17 cellular contexts compared by ENCODE assay signal in the genomic region with DNA sequence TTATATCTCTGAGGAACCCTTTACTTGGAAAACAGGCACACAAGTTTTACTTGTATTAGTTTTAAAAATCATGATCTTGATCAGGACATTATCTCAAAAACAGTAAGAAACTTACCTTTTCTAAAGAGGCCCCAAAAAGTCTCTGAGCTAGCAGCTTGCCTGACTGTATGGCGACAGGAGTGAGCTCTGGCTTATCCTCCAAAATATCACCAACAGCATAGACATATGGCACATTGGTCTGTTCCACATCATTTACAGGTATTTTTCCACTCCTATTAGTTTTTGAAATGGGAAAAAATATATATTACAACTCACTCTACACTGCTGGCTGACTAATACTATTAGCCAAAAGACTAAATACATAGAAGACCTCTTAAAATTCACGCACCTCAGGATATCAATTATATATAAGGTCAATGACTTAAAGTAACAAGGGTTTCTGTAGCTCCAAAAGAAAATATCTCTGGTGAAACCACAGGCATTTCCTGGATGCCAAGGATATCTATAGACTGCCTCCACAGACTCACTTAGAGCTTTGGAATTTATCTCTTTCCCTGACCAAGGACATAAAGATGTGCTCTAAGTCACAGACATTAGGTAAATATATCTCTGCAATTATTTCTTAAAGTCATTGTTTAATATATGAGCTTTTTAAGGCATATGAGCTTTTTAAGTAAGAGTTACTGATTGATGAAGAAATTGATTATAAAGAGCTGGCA. TPM values are rescaled to one million over a fixed set of nuclear protein-coding genes. Genes with fewer than 3 reads are reported as not detected.
DNase-seq lines count a peak whose midpoint lies in the region; ATAC-seq and TF ChIP-seq lines count a peak whose summit lies in the region.
"Had no signal": no experiment of that assay in that cellular context is flagged by ENCODE, and none has a peak within 500 bp of the region (broad histone marks: within the 10 kb centered on the region; RNA-seq: fewer than 3 reads in every experiment).

No MANE protein-coding gene starts in this region.

- H3K4me3 ChIP-seq in RWPE2 (ENCODE audit: severe bottlenecking) (no peak overlapping the region), osteoblast (ENCODE audit: insufficient read depth, low read length) (peak overlapping the region; percentile 2)
- no peak overlapping the region for H3K4me3 ChIP-seq in effector memory CD4-positive, alpha-beta T cell (ENCODE audit: insufficient read depth, low read depth, low read length, poor library complexity, severe bottlenecking)
- H3K4me3 ChIP-seq: BLaER1 treated with 17β-estradiol and CSF1 and Interleukin-3, amounts not matched to agents 10 nM and 100 nM; HAP-1; MG63; uterus had no signal

- H3K36me3 ChIP-seq in RWPE2 (ENCODE audit: low read depth) (peaks cover 18% of the 10 kb centered on the region), osteoblast (ENCODE audit: insufficient read depth, low read length) (peaks cover 4% of the 10 kb centered on the region)
- H3K36me3 ChIP-seq in effector memory CD4-positive, alpha-beta T cell (ENCODE audit: control insufficient read depth, insufficient read depth, low read length): no peaks in the 10 kb centered on the region
- H3K36me3 ChIP-seq: BLaER1 treated with 17β-estradiol and CSF1 and Interleukin-3, amounts not matched to agents 10 nM and 100 nM; uterus had no signal

- H3K27me3 ChIP-seq in RWPE2 (ENCODE audit: insufficient read depth, poor library complexity, severe bottlenecking) (no peaks in the 10 kb centered on the region), osteoblast (ENCODE audit: insufficient read depth, low read length) (no peaks in the 10 kb centered on the region)
- H3K27me3 ChIP-seq in effector memory CD4-positive, alpha-beta T cell (replicated peaks; ENCODE audit: control insufficient read depth, insufficient read depth, low read length, poor library complexity, severe bottlenecking): no peaks in the 10 kb centered on the region
- H3K27me3 ChIP-seq: BLaER1 treated with 17β-estradiol and CSF1 and Interleukin-3, amounts not matched to agents 10 nM and 100 nM; MG63; uterus had no signal

- peaks cover 43% of the 10 kb centered on the region for H3K4me1 ChIP-seq in RWPE2 (ENCODE audit: insufficient read depth, poor library complexity, severe bottlenecking)
- H3K4me1 ChIP-seq in osteoblast (ENCODE audit: insufficient read depth, low read length): peaks cover 35% of the 10 kb centered on the region
- H3K4me1 ChIP-seq in effector memory CD4-positive, alpha-beta T cell (ENCODE audit: control insufficient read depth, insufficient read depth, low read length, poor library complexity, severe bottlenecking): no peaks in the 10 kb centered on the region
- H3K4me1 ChIP-seq: HAP-1, uterus had no signal

- intact Hi-C loops in Calu3 (cut with micrococcal nuclease; ENCODE audit: unreplicated experiment): no loop called here

- peaks cover 5% of the 10 kb centered on the region for H3K36me3 Mint-ChIP-seq in T-cell
- peaks cover 4% of the 10 kb centered on the region for H3K36me3 Mint-ChIP-seq in Calu3 (ENCODE audit: insufficient read depth, unreplicated experiment)
- H3K36me3 Mint-ChIP-seq: stimulated activated memory B cell treated with anti-CD40 and anti-IgM and Interleukin-4, amounts not matched to agents 10 μg/mL and 1 μg/mL and 100 μg/mL, for 72 hours had no signal

- H3K27ac ChIP-seq in RWPE2 (ENCODE audit: poor library complexity, severe bottlenecking) (peak overlapping the region; percentile 84), osteoblast (ENCODE audit: low read depth, low read length) (peak overlapping the region; percentile 49)
- no peak overlapping the region for H3K27ac ChIP-seq in effector memory CD4-positive, alpha-beta T cell (ENCODE audit: insufficient read depth, low read length, poor library complexity, severe bottlenecking)
- H3K27ac ChIP-seq: BLaER1 treated with 17β-estradiol and CSF1 and Interleukin-3, amounts not matched to agents 10 nM and 100 nM; uterus had no signal

- POLR2A ChIA-PET in T-cell (lab: Charles Lee): no interaction called here

- ATAC-seq in RWPE2 (ENCODE audit: low read depth) (peak; percentile 90), T-cell (replicated peaks in 1 of 4) (no peak)
- ATAC-seq: activated naive CD8-positive, alpha-beta T cell treated with anti-CD3 and anti-CD28 coated beads, Interleukin-2, amount 50 U/mL, for 24 hours; stimulated activated memory B cell treated with anti-CD40 and anti-IgM and Interleukin-4, amounts not matched to agents 10 μg/mL and 1 μg/mL and 100 μg/mL, for 72 hours had no signal

- peak overlapping the region; percentile 64 for H3K4me2 ChIP-seq in osteoblast (ENCODE audit: insufficient read depth, low read length)

- no TSS peak for BruUV-seq in Calu3 (replicated peaks; lab: Mats Ljungman, UMichigan)

- H3K4me3 Mint-ChIP-seq in T-cell (no peak overlapping the region), Calu3 (ENCODE audit: low read depth, unreplicated experiment) (no peak overlapping the region)
- H3K4me3 Mint-ChIP-seq: activated naive CD8-positive, alpha-beta T cell treated with anti-CD3 and anti-CD28 coated beads, Interleukin-2, amount 50 U/mL, for 24 hours; stimulated activated memory B cell treated with anti-CD40 and anti-IgM and Interleukin-4, amounts not matched to agents 10 μg/mL and 1 μg/mL and 100 μg/mL, for 72 hours had no signal

- peaks cover 0 to 5% (median 2%) of the 10 kb centered on the region in 3 donors for H3K4me1 Mint-ChIP-seq in T-cell
- H3K4me1 Mint-ChIP-seq in Calu3 (ENCODE audit: low read depth, unreplicated experiment): peaks cover 52% of the 10 kb centered on the region
- H3K4me1 Mint-ChIP-seq: activated naive CD8-positive, alpha-beta T cell treated with anti-CD3 and anti-CD28 coated beads, Interleukin-2, amount 50 U/mL, for 24 hours; stimulated activated memory B cell treated with anti-CD40 and anti-IgM and Interleukin-4, amounts not matched to agents 10 μg/mL and 1 μg/mL and 100 μg/mL, for 72 hours had no signal

- H3K9me3 ChIP-seq in RWPE2 (ENCODE audit: severe bottlenecking) (no peaks in the 10 kb centered on the region), osteoblast (ENCODE audit: low read depth, low read length) (peaks cover 6% of the 10 kb centered on the region)
- H3K9me3 ChIP-seq in effector memory CD4-positive, alpha-beta T cell (ENCODE audit: control insufficient read depth, low read length): no peaks in the 10 kb centered on the region
- H3K9me3 ChIP-seq: BLaER1 treated with 17β-estradiol and CSF1 and Interleukin-3, amounts not matched to agents 10 nM and 100 nM; HAP-1; uterus had no signal

- CTCF ChIA-PET in T-cell (lab: Charles Lee): no interaction called here
- CTCF ChIA-PET in Calu3 (lab: Charles Lee): interaction anchor here (0.7 to 1.1 kb wide), 2 partner anchors 107 to 512 kb away, joined by 3 to 4 read pairs; no protein-coding TSS in a partner anchor

- H2AFZ ChIP-seq in osteoblast (ENCODE audit: low read length): no peak overlapping the region

- DNase-seq in ELR (ENCODE audit: low read depth) (peak; percentile 88), RWPE2 (ENCODE audit: low spot score) (no peak), dedifferentiated amniotic fluid mesenchymal stem cell (ENCODE audit: extremely low spot score) (peak; percentile 54), osteoblast (ENCODE audit: insufficient read length, low spot score, missing footprints) (no peak), T-cell (no peak), SHP77 treated with DMSO at 0.1 percent for 48 hours (lab: John Stamatoyannopoulos, UW) (no peak), Calu3 (no peak)
- DNase-seq in effector memory CD4-positive, alpha-beta T cell: no peak
- DNase-seq: activated naive CD8-positive, alpha-beta T cell treated with anti-CD3 and anti-CD28 coated beads, Interleukin-2, amount 50 U/mL, for 24 hours; activated T-cell treated with anti-CD3 and anti-CD28 coated beads for 4 hours; kidney; stimulated activated CD4-positive, alpha-beta T cell treated with anti-CD3 and anti-CD28 coated beads, Interleukin-4, amount 100 ng/mL, for 1 hour; uterus had no signal

- TF ChIP-seq CTCF in RWPE2 (IDR thresholded peaks at IDR 0.05; ENCODE audit: poor library complexity, severe bottlenecking) (no peak), osteoblast (IDR thresholded peaks at IDR 0.05; ENCODE audit: extremely low read depth, low read depth, low read length) (no peak), Calu3 (IDR thresholded peaks at IDR 0.05; ENCODE audit: unreplicated experiment) (no peak)

- no peaks in the 10 kb centered on the region for H3K9me3 Mint-ChIP-seq in T-cell
- peaks cover 3% of the 10 kb centered on the region for H3K9me3 Mint-ChIP-seq in Calu3 (ENCODE audit: low read depth, unreplicated experiment)
- H3K9me3 Mint-ChIP-seq: activated naive CD8-positive, alpha-beta T cell treated with anti-CD3 and anti-CD28 coated beads, Interleukin-2, amount 50 U/mL, for 24 hours; stimulated activated memory B cell treated with anti-CD40 and anti-IgM and Interleukin-4, amounts not matched to agents 10 μg/mL and 1 μg/mL and 100 μg/mL, for 72 hours had no signal

- H4K20me1 ChIP-seq in osteoblast (ENCODE audit: insufficient read depth, low read length): no peaks in the 10 kb centered on the region
- H4K20me1 ChIP-seq: BLaER1 treated with 17β-estradiol and CSF1 and Interleukin-3, amounts not matched to agents 10 nM and 100 nM had no signal

- H3K79me2 ChIP-seq in osteoblast (ENCODE audit: insufficient read depth, low read length): no peaks in the 10 kb centered on the region

- no peak overlapping the region for H3K27ac Mint-ChIP-seq in T-cell
- H3K27ac Mint-ChIP-seq in Calu3 (ENCODE audit: unreplicated experiment): no peak overlapping the region
- H3K27ac Mint-ChIP-seq: activated naive CD8-positive, alpha-beta T cell treated with anti-CD3 and anti-CD28 coated beads, Interleukin-2, amount 50 U/mL, for 24 hours; stimulated activated memory B cell treated with anti-CD40 and anti-IgM and Interleukin-4, amounts not matched to agents 10 μg/mL and 1 μg/mL and 100 μg/mL, for 72 hours had no signal

- H3K27me3 Mint-ChIP-seq in T-cell (peaks cover 0 to 2% of the 10 kb centered on the region in 2 donors), Calu3 (ENCODE audit: unreplicated experiment) (no peaks in the 10 kb centered on the region)
- H3K27me3 Mint-ChIP-seq: activated naive CD8-positive, alpha-beta T cell treated with anti-CD3 and anti-CD28 coated beads, Interleukin-2, amount 50 U/mL, for 24 hours; stimulated activated memory B cell treated with anti-CD40 and anti-IgM and Interleukin-4, amounts not matched to agents 10 μg/mL and 1 μg/mL and 100 μg/mL, for 72 hours had no signal

RNA-seq across cellular contexts. Expression of a gene that starts 33.1 kb away (rescaled TPM):
- total RNA-seq in osteoblast (18.1 and 20.3 TPM in 2 replicates), T-cell (1 to 10 TPM; 2.0 to 4.8 (median 4.0) TPM), Calu3 (2022) (15.7 and 17.0 TPM in 2 replicates)

Comparison
In these comparisons a context has a peak if more than half of its experiments do, and no peak if none do; other contexts are left out.
1. DNase-seq: peak in ELR (single experiment) and dedifferentiated amniotic fluid mesenchymal stem cell (single experiment); none in RWPE2 (single experiment), osteoblast (single experiment), effector memory CD4-positive, alpha-beta T cell (0 of 3), T-cell (0 of 34), SHP77 treated with DMSO at 0.1 percent for 48 hours (single experiment) and Calu3 (single experiment).